ENCODE assay signal across 8 cellular contexts in genomic region chr5:119022017-119022745, GRCh38. TPM values are rescaled to one million over a fixed set of nuclear protein-coding genes. Genes with fewer than 3 reads are reported as not detected.
DNase-seq lines count a peak whose midpoint lies in the region; ATAC-seq and TF ChIP-seq lines count a peak whose summit lies in the region.

No MANE protein-coding gene starts in this region.

- no peaks in the 10 kb centered on the region for H3K9me3 Mint-ChIP-seq in activated T-helper 17 cell treated with anti-CD3 and anti-CD28 coated beads, Interleukin-2, amount 50 U/mL, for 72 hours

- no peaks in the 10 kb centered on the region for H3K4me1 Mint-ChIP-seq in activated T-helper 17 cell treated with anti-CD3 and anti-CD28 coated beads, Interleukin-2, amount 50 U/mL, for 72 hours

- peak in 3 of 7 experiments; percentile 23 to 61 (median 33) for TF ChIP-seq CTCF in stomach (IDR thresholded peaks at IDR 0.05)

- H3K36me3 Mint-ChIP-seq in activated T-helper 17 cell treated with anti-CD3 and anti-CD28 coated beads, Interleukin-2, amount 50 U/mL, for 72 hours (ENCODE audit: low read depth), result no peaks in the 10 kb centered on the region

- H3K27ac ChIP-seq in stomach, result no peak overlapping the region

- no peak overlapping the region for H3K4me3 Mint-ChIP-seq in activated T-helper 17 cell treated with anti-CD3 and anti-CD28 coated beads, Interleukin-2, amount 50 U/mL, for 72 hours

- H3K27me3 ChIP-seq in stomach, result no peaks in the 10 kb centered on the region

- H3K36me3 ChIP-seq in stomach, result no peaks in the 10 kb centered on the region

- H3K27me3 Mint-ChIP-seq in activated T-helper 17 cell treated with anti-CD3 and anti-CD28 coated beads, Interleukin-2, amount 50 U/mL, for 72 hours, result no peaks in the 10 kb centered on the region

- WGBS in stomach, 5 donors, result 31 to 53% (median 39%) methylated on average over 5 of the region's 5 CpGs

- TF ChIP-seq EP300 in stomach (IDR thresholded peaks at IDR 0.05), result no peak

- ATAC-seq in GM21717 (IDR thresholded peaks at IDR 0.05; ENCODE audit: unreplicated experiment), result peak; percentile 75
- peak; percentile 35 for ATAC-seq in activated T-helper 17 cell treated with anti-CD3 and anti-CD28 coated beads, Interleukin-2, amount 50 U/mL, for 72 hours (replicated peaks)

- intact Hi-C loops in stomach (cut with DNase I; ENCODE audit: low total_unique reads), result no loop called here

- H3K27ac Mint-ChIP-seq in activated T-helper 17 cell treated with anti-CD3 and anti-CD28 coated beads, Interleukin-2, amount 50 U/mL, for 72 hours, result no peak overlapping the region

- peaks cover 0 to 25% (median 2%) of the 10 kb centered on the region in 4 donors for H3K4me1 ChIP-seq in stomach

- no peak overlapping the region for H3K4me3 ChIP-seq in stomach

- peaks cover 0 to 5% (median 2%) of the 10 kb centered on the region in 4 donors for H3K9me3 ChIP-seq in stomach

- no peak for TF ChIP-seq POLR2A in stomach (IDR thresholded peaks at IDR 0.05)

- DNase-seq in NCI-H748 (lab: John Stamatoyannopoulos, UW; ENCODE audit: unreplicated experiment), result peak; percentile 23
- DNase-seq in NCI-H748 treated with DMSO at 0.1 percent for 48 hours (lab: John Stamatoyannopoulos, UW), result no peak
- DNase-seq in Kasumi-1 (lab: John Stamatoyannopoulos, UW), result peak; percentile 65 to 75
- peak; percentile 52 for DNase-seq in kidney glomerular epithelial cell (lab: John Stamatoyannopoulos, UW)
- DNase-seq in activated effector memory CD4-positive, alpha-beta T cell treated with Interleukin-2 at 50 U/mL for 16 hours, result no peak
- DNase-seq in stomach, result no peak

RNA-seq across cellular contexts. Expression of gene DTWD2, which starts 33.8 kb away (rescaled TPM):
- total RNA-seq in activated T-helper 17 cell treated with anti-CD3 and anti-CD28 coated beads, Interleukin-2, amount 50 U/mL, for 72 hours, result 1 to 10 TPM; 1.9 to 2.7 TPM
- total RNA-seq in stomach, result 10 to 100 TPM in 3 of 5 donors, 1 to 10 TPM in 2; 4.7 to 62.6 (median 18.0) TPM
- polyA plus RNA-seq in stomach, result 1 to 10 TPM in 2 of 3 donors, under 1 TPM in 1; 0.65 to 1.7 (median 1.7) TPM

RNA-seq across cellular contexts. Expression of gene DMXL1, which starts 48.7 kb away (rescaled TPM):
- 10 to 100 TPM; 21.2 to 36.0 TPM for total RNA-seq in activated T-helper 17 cell treated with anti-CD3 and anti-CD28 coated beads, Interleukin-2, amount 50 U/mL, for 72 hours
- total RNA-seq in stomach, result 100 to 1,000 TPM in 3 of 5 donors, 10 to 100 TPM in 2; 79.8 to 164 (median 120) TPM
- 10 to 100 TPM in 2 of 3 donors, 1 to 10 TPM in 1; 6.0 to 13.7 (median 12.3) TPM for polyA plus RNA-seq in stomach

Comparison
In these comparisons a context has a peak if more than half of its experiments do, and no peak if none do; other contexts are left out.
1. DNase-seq: peak in NCI-H748 (single experiment), Kasumi-1 (2 of 2) and kidney glomerular epithelial cell (single experiment); none in NCI-H748 treated with DMSO at 0.1 percent for 48 hours (single experiment), activated effector memory CD4-positive, alpha-beta T cell treated with Interleukin-2 at 50 U/mL for 16 hours (single experiment) and stomach (single experiment).